Comparison of ENCODE assay signal across 1 cellular context in genomic region chr16:1983053-1983543, GRCh38.
TF ChIP-seq lines count a peak whose summit lies in the region.

No MANE protein-coding gene starts in this region.

TF ChIP-seq in liver, 16 proteins besides CTCF, POLR2A, EP300 and RAD21 (continued from another document):
- TF ChIP-seq ZBTB33 (IDR thresholded peaks at IDR 0.05) (no peak), HNF4A (conservative IDR thresholded peaks at IDR 0.05) (no peak), HNF4G (IDR thresholded peaks at IDR 0.05) (no peak), MAX (IDR thresholded peaks at IDR 0.05) (no peak), JUND (IDR thresholded peaks at IDR 0.05) (no peak), YY1 (IDR thresholded peaks at IDR 0.05) (no peak), EGR1 (IDR thresholded peaks at IDR 0.05; ENCODE audit: low read depth in 2 of 2) (no peak), NR2F2 (IDR thresholded peaks at IDR 0.05) (no peak), FOXA1 (IDR thresholded peaks at IDR 0.05) (no peak), RXRA (IDR thresholded peaks at IDR 0.05) (no peak), SP1 (IDR thresholded peaks at IDR 0.05) (no peak), GABPA (IDR thresholded peaks at IDR 0.05 in 1 of 2, conservative IDR thresholded peaks at IDR 0.05 in 1 of 2) (no peak), FOXA2 (IDR thresholded peaks at IDR 0.05) (no peak), TAF1 (conservative IDR thresholded peaks at IDR 0.05) (no peak)
